In genomic region chr15:70799667-70800450, GRCh38 we compare ENCODE assay signal across 10 cellular contexts. TPM values are rescaled to one million over a fixed set of nuclear protein-coding genes. Genes with fewer than 3 reads are reported as not detected.
DNase-seq lines count a peak whose midpoint lies in the region; ATAC-seq and TF ChIP-seq lines count a peak whose summit lies in the region.
"Had no signal": no experiment of that assay in that cellular context is flagged by ENCODE, and none has a peak within 500 bp of the region (broad histone marks: within the 10 kb centered on the region; RNA-seq: fewer than 3 reads in every experiment).

No MANE protein-coding gene starts in this region.

- no peak overlapping the region for H3K9ac ChIP-seq in mammary epithelial cell (ENCODE audit: insufficient read depth, low read length)

- 75% methylated on average over 9 of the region's 9 CpGs for WGBS in mammary epithelial cell (ENCODE audit: low coverage, missing lambda C conversion rate)
- 71% methylated on average over 8 of the region's 9 CpGs for WGBS in suprapubic skin

- H3K4me1 ChIP-seq in mammary epithelial cell (ENCODE audit: insufficient read depth, low read length): peaks cover 34% of the 10 kb centered on the region
- H3K4me1 ChIP-seq in suprapubic skin: peaks cover 17% of the 10 kb centered on the region

- H3K27me3 ChIP-seq in mammary epithelial cell (ENCODE audit: insufficient read depth, low read length): no peaks in the 10 kb centered on the region
- no peaks in the 10 kb centered on the region for H3K27me3 ChIP-seq in suprapubic skin

- no peak for TF ChIP-seq EP300 in suprapubic skin (IDR thresholded peaks at IDR 0.05)

- dilution Hi-C loops in mammary epithelial cell (cut with HindIII; ENCODE audit: low sequenced_read_pairs): loop anchor here (5.0 kb wide), 1 partner anchor 38 kb away; the partner anchor contains the start of gene UACA

- intact Hi-C loops in mammary epithelial cell (cut with micrococcal nuclease): no loop called here

- CTCF ChIA-PET in mammary epithelial cell (lab: Charles Lee; ENCODE audit: low non-redundant PET): interaction anchor here (0.8 kb wide), 1 partner anchor 38 kb away, joined by 13 read pairs; no protein-coding TSS in a partner anchor

- in situ Hi-C loops in mammary epithelial cell (cut with MboI; ENCODE audit: low sequenced_read_pairs in 2 of 2): no loop called here

- no TSS peak for BruUV-seq in mammary epithelial cell (replicated peaks; lab: Mats Ljungman, UMichigan)

- H3K4me3 ChIP-seq in mammary epithelial cell (replicated peaks in 1 of 3; ENCODE audit: insufficient read depth in 1 of 3, low read depth in 2 of 3, low read length in 3 of 3) (no peak overlapping the region), suprapubic skin (no peak overlapping the region)

- H4K20me1 ChIP-seq in mammary epithelial cell (ENCODE audit: insufficient read depth, low read length): no peaks in the 10 kb centered on the region

- no peak for TF ChIP-seq POLR2A in suprapubic skin (IDR thresholded peaks at IDR 0.05)

- ATAC-seq in HG02852 (IDR thresholded peaks at IDR 0.05; ENCODE audit: unreplicated experiment): no peak

- TF ChIP-seq CTCF in mammary epithelial cell (conservative IDR thresholded peaks at IDR 0.05 in 1 of 2, IDR thresholded peaks at IDR 0.05 in 1 of 2; ENCODE audit: extremely low read depth in 1 of 2, insufficient read depth in 1 of 2, low read depth in 1 of 2, low read length in 2 of 2) (no peak), suprapubic skin (IDR thresholded peaks at IDR 0.05) (no peak)

- H3K9me3 ChIP-seq in mammary epithelial cell (replicated peaks; ENCODE audit: insufficient read depth, low read length) (no peaks in the 10 kb centered on the region), suprapubic skin (no peaks in the 10 kb centered on the region)

- H3K4me2 ChIP-seq in mammary epithelial cell (ENCODE audit: insufficient read depth, low read depth, low read length): peak overlapping the region; percentile 27

- peak overlapping the region; percentile 83 for H2AFZ ChIP-seq in mammary epithelial cell (ENCODE audit: low read depth, low read length)

- H3K27ac ChIP-seq in mammary epithelial cell (ENCODE audit: insufficient read depth, low read depth, low read length) (peak overlapping the region; percentile 25), suprapubic skin (peak overlapping the region; percentile 77)

- H3K36me3 ChIP-seq in mammary epithelial cell (ENCODE audit: insufficient read depth, low read length): no peaks in the 10 kb centered on the region
- H3K36me3 ChIP-seq in suprapubic skin: no peaks in the 10 kb centered on the region

- DNase-seq in HS-27A (ENCODE audit: low read depth): peak; percentile 95
- peak; percentile 83 for DNase-seq in mammary epithelial cell
- DNase-seq in kidney glomerular epithelial cell (lab: John Stamatoyannopoulos, UW): peak; percentile 93
- DNase-seq in suprapubic skin (ENCODE audit: low spot score in 2 of 2): no peak
- DNase-seq in GF-D8 (lab: John Stamatoyannopoulos, UW): no peak
- no peak for DNase-seq in SKM-1 (lab: John Stamatoyannopoulos, UW; ENCODE audit: unreplicated experiment)
- DNase-seq in NCI-H69 (lab: John Stamatoyannopoulos, UW): no peak
- DNase-seq: NCI-H446 treated with DMSO at 0.1 percent for 48 hours, small intestine had no signal

- no peaks in the 10 kb centered on the region for H3K79me2 ChIP-seq in mammary epithelial cell (ENCODE audit: insufficient read depth, low read length)

RNA-seq across cellular contexts. Expression of gene UACA, which starts 36.5 kb away (rescaled TPM):
- total RNA-seq in mammary epithelial cell: 10 to 100 TPM; 19.2 to 39.6 TPM
- 19.0 TPM for polyA plus RNA-seq in mammary epithelial cell
- 81.9 TPM for polyA minus RNA-seq in mammary epithelial cell
- total RNA-seq in suprapubic skin: 10 to 100 TPM; 23.4 to 97.8 (median 27.2) TPM

RNA-seq across cellular contexts. Expression of gene LARP6, which starts 54.1 kb away (rescaled TPM):
- total RNA-seq in mammary epithelial cell (10 to 100 TPM; 37.5 to 77.3 TPM), suprapubic skin (10 to 100 TPM in 2 of 4 donors, 1 to 10 TPM in 2; 2.4 to 15.0 (median 9.8) TPM)
- 39.1 TPM for polyA plus RNA-seq in mammary epithelial cell
- 5.9 TPM for polyA minus RNA-seq in mammary epithelial cell

Comparison
In these comparisons a context has a peak if more than half of its experiments do, and no peak if none do; other contexts are left out.
1. DNase-seq: peak in HS-27A (single experiment), mammary epithelial cell (single experiment) and kidney glomerular epithelial cell (single experiment); none in suprapubic skin (0 of 2), GF-D8 (single experiment), SKM-1 (single experiment) and NCI-H69 (single experiment).